Comparison of ENCODE assay signal across 8 cellular contexts in genomic region chr16:28935924-28936783, GRCh38. TPM values are rescaled to one million over a fixed set of nuclear protein-coding genes. Genes with fewer than 3 reads are reported as not detected.
DNase-seq lines count a peak whose midpoint lies in the region; ATAC-seq and TF ChIP-seq lines count a peak whose summit lies in the region.

No MANE protein-coding gene starts in this region.

- H3K56ac ChIP-seq in H9 (ENCODE audit: insufficient read length, low read depth, low read length): no peak overlapping the region

- H3K18ac ChIP-seq in H9 (ENCODE audit: insufficient read length, low read depth, low read length): no peak overlapping the region
- H3K18ac ChIP-seq in mesenchymal stem cell (ENCODE audit: low read depth in 1 of 2, low read length in 2 of 2): no peak overlapping the region

- POLR2A ChIA-PET in activated CD8-positive, alpha-beta T cell treated with anti-CD3 and anti-CD28 coated beads for 36 hours (lab: Charles Lee): interaction anchor here (1.0 to 1.4 kb wide), 5 partner anchors 11 to 100 kb away, joined by 3 to 6 read pairs (median 3); partner anchors contain the start of genes RABEP2 and TUFM

- H3K36me3 ChIP-seq in effector memory CD4-positive, alpha-beta T cell (ENCODE audit: control insufficient read depth, insufficient read depth, low read length): no peaks in the 10 kb centered on the region
- no peaks in the 10 kb centered on the region for H3K36me3 ChIP-seq in mesenchymal stem cell (ENCODE audit: control insufficient read depth in 1 of 2, insufficient read depth in 2 of 2, low read depth in 1 of 2, low read length in 2 of 2)

- H3K23me2 ChIP-seq in H9 (ENCODE audit: insufficient read length, low read depth, low read length, poor library complexity, severe bottlenecking): peaks cover 5% of the 10 kb centered on the region

- DNase-seq in Daoy (ENCODE audit: low read depth): peak; percentile 70
- peak; percentile 95 for DNase-seq in H9
- peak; percentile 70 for DNase-seq in NCI-H2029 treated with DMSO at 0.1 percent for 48 hours (lab: John Stamatoyannopoulos, UW)
- peak; percentile 93 for DNase-seq in activated CD8-positive, alpha-beta T cell treated with anti-CD3 and anti-CD28 coated beads for 36 hours
- peak; percentile 71 to 77 (median 74) for DNase-seq in effector memory CD4-positive, alpha-beta T cell
- DNase-seq in mesenchymal stem cell: peak; percentile 35
- DNase-seq in stimulated activated CD8-positive, alpha-beta memory T cell treated with anti-CD3 and anti-CD28 coated beads, Interleukin-15, amount 100 ng/mL, for 48 hours (ENCODE audit: low read depth in 2 of 2): peak; percentile 75 to 84

- CTCF ChIA-PET in activated CD8-positive, alpha-beta T cell treated with anti-CD3 and anti-CD28 coated beads for 36 hours (lab: Charles Lee): interaction anchor here (0.7 to 3.2 kb wide), 4 partner anchors 9 to 14 kb away, joined by 3 to 27 read pairs (median 3); partner anchors contain the start of gene NFATC2IP

- no peaks in the 10 kb centered on the region for H3K9me3 Mint-ChIP-seq in H9
- no peaks in the 10 kb centered on the region for H3K9me3 Mint-ChIP-seq in activated CD8-positive, alpha-beta T cell treated with anti-CD3 and anti-CD28 coated beads for 36 hours

- H4K8ac ChIP-seq in H9 (replicated peaks; ENCODE audit: insufficient read length, low read depth, low read length) (no peak overlapping the region), mesenchymal stem cell (ENCODE audit: low read length) (no peak overlapping the region)

- H3T11ph ChIP-seq in H9 (ENCODE audit: low read length): no peak overlapping the region

- WGBS in H9 (ENCODE audit: extremely low coverage, insufficient read length, low lambda C conversion rate): no CpG with 5 or more reads among the region's 36 CpGs
- 64% methylated on average over 36 of the region's 36 CpGs for WGBS in mesenchymal stem cell

- H3K23ac ChIP-seq in H9 (ENCODE audit: insufficient read length, low read depth, low read length) (no peak overlapping the region), mesenchymal stem cell (ENCODE audit: low read length in 2 of 2) (no peak overlapping the region)

- H3K14ac ChIP-seq in H9 (ENCODE audit: insufficient read depth, low read length) (no peak overlapping the region), mesenchymal stem cell (ENCODE audit: low read length in 2 of 2) (no peak overlapping the region)

- peak overlapping the region; percentile 45 to 66 for H3K4me3 Mint-ChIP-seq in H9
- peak overlapping the region; percentile 72 for H3K4me3 Mint-ChIP-seq in activated CD8-positive, alpha-beta T cell treated with anti-CD3 and anti-CD28 coated beads for 36 hours

- H2BK20ac ChIP-seq in H9 (ENCODE audit: low read depth, low read length, poor library complexity, severe bottlenecking): no peak overlapping the region

- H2BK12ac ChIP-seq in H9 (ENCODE audit: insufficient read length, low read depth, low read length) (no peak overlapping the region), mesenchymal stem cell (ENCODE audit: low read length in 2 of 2) (no peak overlapping the region)

- H3K27ac ChIP-seq in H9 (ENCODE audit: insufficient read length, low read depth, low read length) (no peak overlapping the region), mesenchymal stem cell (ENCODE audit: low read length, poor library complexity, severe bottlenecking) (no peak overlapping the region)
- no peak overlapping the region for H3K27ac ChIP-seq in effector memory CD4-positive, alpha-beta T cell (ENCODE audit: insufficient read depth, low read length, poor library complexity, severe bottlenecking)

- H2AFZ ChIP-seq in H9 (ENCODE audit: low read length) (no peak overlapping the region), mesenchymal stem cell (ENCODE audit: low read depth, low read length) (peak overlapping the region; percentile 36)

- no peak overlapping the region for H4K5ac ChIP-seq in H9 (ENCODE audit: insufficient read length, low read depth, low read length)

- H3K4me1 Mint-ChIP-seq in H9: peaks cover 5 to 6% of the 10 kb centered on the region in 2 experiments
- peaks cover 16% of the 10 kb centered on the region for H3K4me1 Mint-ChIP-seq in activated CD8-positive, alpha-beta T cell treated with anti-CD3 and anti-CD28 coated beads for 36 hours (ENCODE audit: low read depth)

- no peak overlapping the region for H2AK5ac ChIP-seq in H9 (ENCODE audit: insufficient read length, low read length)
- no peak overlapping the region for H2AK5ac ChIP-seq in mesenchymal stem cell (ENCODE audit: low read length, severe bottlenecking)

- H3K79me1 ChIP-seq in H9 (ENCODE audit: insufficient read depth, low read depth, low read length, poor library complexity, severe bottlenecking) (no peaks in the 10 kb centered on the region), mesenchymal stem cell (replicated peaks; ENCODE audit: low read length, poor library complexity, severe bottlenecking) (no peaks in the 10 kb centered on the region)

- no peaks in the 10 kb centered on the region for H3K27me3 ChIP-seq in H9 (ENCODE audit: insufficient read depth, low read length)
- H3K27me3 ChIP-seq in effector memory CD4-positive, alpha-beta T cell (replicated peaks; ENCODE audit: control insufficient read depth, insufficient read depth, low read length, poor library complexity, severe bottlenecking): no peaks in the 10 kb centered on the region
- peaks cover 0 to 12% of the 10 kb centered on the region in 2 experiments for H3K27me3 ChIP-seq in mesenchymal stem cell (ENCODE audit: control insufficient read depth in 1 of 2, insufficient read depth in 1 of 2, low read length in 2 of 2)

- H3K4me3 ChIP-seq in effector memory CD4-positive, alpha-beta T cell (ENCODE audit: insufficient read depth, low read depth, low read length, poor library complexity, severe bottlenecking): no peak overlapping the region
- H3K4me3 ChIP-seq in mesenchymal stem cell (ENCODE audit: insufficient read depth in 1 of 2, low read depth in 1 of 2, low read length in 2 of 2): peak overlapping the region in 1 of 2 experiments; percentile 65

- H4K91ac ChIP-seq in H9 (ENCODE audit: insufficient read length, low read depth, low read length) (no peak overlapping the region), mesenchymal stem cell (ENCODE audit: low read length) (no peak overlapping the region)

- H3K79me2 ChIP-seq in H9 (ENCODE audit: insufficient read depth, low read length): no peaks in the 10 kb centered on the region

- H3K9ac ChIP-seq in H9 (ENCODE audit: extremely low read depth, insufficient read length, low read length) (peak overlapping the region; percentile 25), mesenchymal stem cell (ENCODE audit: low read length) (no peak overlapping the region)

- ATAC-seq in activated CD8-positive, alpha-beta T cell treated with anti-CD3 and anti-CD28 coated beads for 36 hours: peak; percentile 100
- no peak for ATAC-seq in HG02588 (IDR thresholded peaks at IDR 0.05; ENCODE audit: unreplicated experiment)

- H4K20me1 ChIP-seq in H9 (ENCODE audit: control insufficient read depth, insufficient read depth, insufficient read length): no peaks in the 10 kb centered on the region

- H3K9me3 ChIP-seq in H9 (ENCODE audit: control insufficient read depth, low read depth, low read length): no peaks in the 10 kb centered on the region
- no peaks in the 10 kb centered on the region for H3K9me3 ChIP-seq in effector memory CD4-positive, alpha-beta T cell (ENCODE audit: control insufficient read depth, low read length)
- no peaks in the 10 kb centered on the region for H3K9me3 ChIP-seq in mesenchymal stem cell (ENCODE audit: control insufficient read depth, low read length)

- peak overlapping the region in 1 of 3 experiments; percentile 40; a peak in 2 of 7 replicates for H3K27ac Mint-ChIP-seq in H9
- H3K27ac Mint-ChIP-seq in activated CD8-positive, alpha-beta T cell treated with anti-CD3 and anti-CD28 coated beads for 36 hours: peak overlapping the region; percentile 51

- H2BK120ac ChIP-seq in H9 (ENCODE audit: low read depth, low read length, poor library complexity, severe bottlenecking): no peak overlapping the region
- H2BK120ac ChIP-seq in mesenchymal stem cell (ENCODE audit: low read depth, low read length): no peak overlapping the region

- H3K4me1 ChIP-seq in H9 (ENCODE audit: insufficient read depth, low read length): no peaks in the 10 kb centered on the region
- peaks cover 12% of the 10 kb centered on the region for H3K4me1 ChIP-seq in effector memory CD4-positive, alpha-beta T cell (ENCODE audit: control insufficient read depth, insufficient read depth, low read length, poor library complexity, severe bottlenecking)
- no peaks in the 10 kb centered on the region for H3K4me1 ChIP-seq in mesenchymal stem cell (ENCODE audit: control insufficient read depth, insufficient read depth, low read depth, low read length)

- peaks cover 15% of the 10 kb centered on the region for H3K27me3 Mint-ChIP-seq in H9 (ENCODE audit: low read depth)
- H3K27me3 Mint-ChIP-seq in activated CD8-positive, alpha-beta T cell treated with anti-CD3 and anti-CD28 coated beads for 36 hours: no peaks in the 10 kb centered on the region

- TF ChIP-seq CTCF in H9 (conservative IDR thresholded peaks at IDR 0.05): no peak
- TF ChIP-seq CTCF in activated CD8-positive, alpha-beta T cell treated with anti-CD3 and anti-CD28 coated beads for 36 hours (IDR thresholded peaks at IDR 0.05): no peak

- H3K4me2 ChIP-seq in H9 (ENCODE audit: insufficient read depth, insufficient read length, low read length) (peak overlapping the region; percentile 58), mesenchymal stem cell (ENCODE audit: low read length, poor library complexity, severe bottlenecking) (no peak overlapping the region)

- H2BK15ac ChIP-seq in H9 (ENCODE audit: low read depth, low read length) (no peak overlapping the region), mesenchymal stem cell (ENCODE audit: low read depth, poor library complexity, severe bottlenecking) (no peak overlapping the region)

- H3K36me3 Mint-ChIP-seq in H9 (ENCODE audit: insufficient read depth in 1 of 3, low read depth in 3 of 3): no peaks in the 10 kb centered on the region; a peak in 1 of 7 replicates
- H3K36me3 Mint-ChIP-seq in activated CD8-positive, alpha-beta T cell treated with anti-CD3 and anti-CD28 coated beads for 36 hours (ENCODE audit: low read depth): no peaks in the 10 kb centered on the region

- intact Hi-C loops in activated CD8-positive, alpha-beta T cell treated with anti-CD3 and anti-CD28 coated beads for 36 hours (cut with micrococcal nuclease): loop anchor here (5.0 kb wide), 1 partner anchor 64 kb away; no protein-coding TSS in a partner anchor

- H3K4ac ChIP-seq in H9 (ENCODE audit: low read depth, low read length): no peak overlapping the region
- H3K4ac ChIP-seq in mesenchymal stem cell (ENCODE audit: low read depth in 1 of 2, low read length in 2 of 2): no peak overlapping the region

- H2BK5ac ChIP-seq in H9 (ENCODE audit: insufficient read length, low read length) (no peak overlapping the region), mesenchymal stem cell (ENCODE audit: low read depth, low read length, poor library complexity, severe bottlenecking) (no peak overlapping the region)

RNA-seq across cellular contexts. Expression of gene CD19, which starts 4.4 kb away (rescaled TPM):
- not detected in 2 replicates for total RNA-seq in Daoy (2014; rRNA removed; shearing (Covaris generic))
- total RNA-seq in H9 (2021): 0.50 and 1.4 TPM in 2 replicates
- 1 to 10 TPM; 1.1 to 1.3 TPM for total RNA-seq in activated CD8-positive, alpha-beta T cell treated with anti-CD3 and anti-CD28 coated beads for 36 hours
- polyA plus RNA-seq in mesenchymal stem cell (2013, experiment 1 of 2): not detected
- polyA plus RNA-seq in mesenchymal stem cell (2013, experiment 2 of 2): not detected

RNA-seq across cellular contexts. Expression of gene RABEP2, which starts 11.1 kb away (rescaled TPM):
- total RNA-seq in Daoy (2014; rRNA removed; shearing (Covaris generic)): 30.2 and 54.1 TPM in 2 replicates
- total RNA-seq in H9 (2021): 14.4 and 17.5 TPM in 2 replicates
- 10 to 100 TPM; 13.1 to 14.0 TPM for total RNA-seq in activated CD8-positive, alpha-beta T cell treated with anti-CD3 and anti-CD28 coated beads for 36 hours
- 10.8 TPM for polyA plus RNA-seq in mesenchymal stem cell (2013, experiment 1 of 2)
- 10.2 TPM for polyA plus RNA-seq in mesenchymal stem cell (2013, experiment 2 of 2)

RNA-seq across cellular contexts. Expression of gene NFATC2IP, which starts 14.6 kb away (rescaled TPM):
- total RNA-seq in Daoy (2014; rRNA removed; shearing (Covaris generic)): 19.7 and 31.7 TPM in 2 replicates
- 68.8 and 73.8 TPM in 2 replicates for total RNA-seq in H9 (2021)
- 10 to 100 TPM; 63.8 to 71.8 TPM for total RNA-seq in activated CD8-positive, alpha-beta T cell treated with anti-CD3 and anti-CD28 coated beads for 36 hours
- 17.6 TPM for polyA plus RNA-seq in mesenchymal stem cell (2013, experiment 1 of 2)
- polyA plus RNA-seq in mesenchymal stem cell (2013, experiment 2 of 2): 17.4 TPM

RNA-seq across cellular contexts. Expression of gene SPNS1, which starts 38.4 kb away (rescaled TPM):
- total RNA-seq in Daoy (2014; rRNA removed; shearing (Covaris generic)): 22.8 and 31.8 TPM in 2 replicates
- 38.6 and 40.2 TPM in 2 replicates for total RNA-seq in H9 (2021)
- 10 to 100 TPM; 14.6 to 18.2 TPM for total RNA-seq in activated CD8-positive, alpha-beta T cell treated with anti-CD3 and anti-CD28 coated beads for 36 hours
- 63.1 TPM for polyA plus RNA-seq in mesenchymal stem cell (2013, experiment 1 of 2)
- polyA plus RNA-seq in mesenchymal stem cell (2013, experiment 2 of 2): 61.7 TPM

RNA-seq across cellular contexts. Expression of gene LAT, which starts 48.7 kb away (rescaled TPM):
- total RNA-seq in Daoy (2014; rRNA removed; shearing (Covaris generic)): 4.8 and 8.6 TPM in 2 replicates
- total RNA-seq in H9 (2021): 3.7 and 4.3 TPM in 2 replicates
- total RNA-seq in activated CD8-positive, alpha-beta T cell treated with anti-CD3 and anti-CD28 coated beads for 36 hours: 100 to 1,000 TPM; 193 to 206 TPM
- polyA plus RNA-seq in mesenchymal stem cell (2013, experiment 1 of 2): 5.4 TPM
- polyA plus RNA-seq in mesenchymal stem cell (2013, experiment 2 of 2): 4.8 TPM

Comparison
In these comparisons a context has a peak if more than half of its experiments do, and no peak if none do; other contexts are left out.
1. DNase-seq: peak in every context shown above with its lines; median percentile 95 in H9; 93 in activated CD8-positive, alpha-beta T cell treated with anti-CD3 and anti-CD28 coated beads for 36 hours; 80 in stimulated activated CD8-positive, alpha-beta memory T cell treated with anti-CD3 and anti-CD28 coated beads, Interleukin-15, amount 100 ng/mL, for 48 hours; 74 in effector memory CD4-positive, alpha-beta T cell; 70 in Daoy; 70 in NCI-H2029 treated with DMSO at 0.1 percent for 48 hours; 35 in mesenchymal stem cell.